21 cellular contexts compared by ENCODE assay signal in the genomic region with DNA sequence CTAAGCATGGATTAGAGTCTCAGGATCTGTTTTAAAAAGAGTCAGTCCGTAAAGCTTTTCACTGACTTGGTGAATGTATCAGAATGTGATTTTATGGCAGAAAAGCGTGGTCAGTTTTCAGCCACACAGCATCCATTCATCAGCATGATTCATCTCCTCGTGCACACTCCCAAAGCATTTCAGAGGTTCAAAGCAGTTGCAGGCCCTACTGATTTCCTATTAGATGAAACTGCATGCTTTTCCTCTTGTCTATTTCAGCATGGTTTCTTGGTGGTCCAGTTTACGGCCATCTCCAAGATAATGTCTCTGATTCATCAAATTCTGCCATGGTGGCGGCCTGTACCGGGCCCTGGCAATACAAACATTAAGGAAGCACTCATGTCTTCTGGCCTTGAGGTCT. TPM values are rescaled to one million over a fixed set of nuclear protein-coding genes. Genes with fewer than 3 reads are reported as not detected.
DNase-seq lines count a peak whose midpoint lies in the region; ATAC-seq and TF ChIP-seq lines count a peak whose summit lies in the region.
"Had no signal": no experiment of that assay in that cellular context is flagged by ENCODE, and none has a peak within 500 bp of the region (broad histone marks: within the 10 kb centered on the region; RNA-seq: fewer than 3 reads in every experiment).

No MANE protein-coding gene starts in this region.

- no peak for TF ChIP-seq EP300 in esophagus muscularis mucosa (IDR thresholded peaks at IDR 0.05)

- H3K4me1 ChIP-seq in lung (ENCODE audit: control insufficient read depth in 2 of 2, insufficient read depth in 2 of 2, low read length in 2 of 2), result no peaks in the 10 kb centered on the region
- H3K4me1 ChIP-seq in esophagus muscularis mucosa, result peaks cover 3 to 7% (median 5%) of the 10 kb centered on the region in 4 donors

- H3K27ac ChIP-seq in lung (ENCODE audit: low read depth in 1 of 2, low read length in 1 of 2), result no peak overlapping the region
- H3K27ac ChIP-seq in esophagus muscularis mucosa (replicated peaks in 1 of 4), result no peak overlapping the region
- H3K27ac ChIP-seq: left ventricle myocardium inferior, ovary had no signal

- intact Hi-C loops in esophagus muscularis mucosa (cut with DNase I), result no loop called here

- no peak overlapping the region for H3K4me3 ChIP-seq in choroid plexus epithelial cell (ENCODE audit: low read depth, low read length)
- no peak overlapping the region for H3K4me3 ChIP-seq in lung
- no peak overlapping the region for H3K4me3 ChIP-seq in esophagus muscularis mucosa
- H3K4me3 ChIP-seq: left ventricle myocardium inferior, ovary, skin epidermis had no signal

- peak; percentile 26 for DNase-seq in AG20443 (ENCODE audit: low spot score)
- peak; percentile 70 for DNase-seq in HT1080 (ENCODE audit: low read depth)
- DNase-seq in choroid plexus epithelial cell (ENCODE audit: low read depth), result peak; percentile 49
- peak; percentile 10 for DNase-seq in lung (ENCODE audit: low spot score)
- no peak for DNase-seq in medulla oblongata (ENCODE audit: extremely low spot score)
- no peak for DNase-seq in DMS79 (lab: John Stamatoyannopoulos, UW)
- no peak for DNase-seq in esophagus muscularis mucosa (ENCODE audit: extremely low spot score)
- DNase-seq in islet precursor cell, result no peak
- DNase-seq: activated CD4-positive, alpha-beta T cell treated with anti-CD3 and anti-CD28 coated beads, Interleukin-2, amount 50 U/mL, for 4 hours; COR-L47; effector CD8-positive, alpha-beta T cell; GDM1; KBM-7; left ventricle myocardium inferior; NCI-H1105; RPMI8226; stimulated activated CD4-positive, alpha-beta T cell treated with anti-CD3 and anti-CD28 coated beads, Interleukin-4, amount 100 ng/mL, for 4 hours; stimulated activated CD8-positive, alpha-beta memory T cell treated with anti-CD3 and anti-CD28 coated beads, Interleukin-4, amount 100 ng/mL, for 48 hours; SW 1271 had no signal

- no peaks in the 10 kb centered on the region for H3K27me3 ChIP-seq in lung (ENCODE audit: control insufficient read depth, insufficient read depth)
- H3K27me3 ChIP-seq in esophagus muscularis mucosa, result no peaks in the 10 kb centered on the region
- H3K27me3 ChIP-seq: ovary had no signal

- no peak for TF ChIP-seq POLR2A in esophagus muscularis mucosa (IDR thresholded peaks at IDR 0.05; ENCODE audit: low read depth)

- 91 to 93% methylated on average over 6 of the region's 6 CpGs for WGBS in lung, 2 donors
- WGBS in esophagus muscularis mucosa, result 91% methylated on average over 6 of the region's 6 CpGs

- TF ChIP-seq CTCF in choroid plexus epithelial cell (conservative IDR thresholded peaks at IDR 0.05; ENCODE audit: low read depth, low read length), result no peak
- no peak for TF ChIP-seq CTCF in lung (IDR thresholded peaks at IDR 0.05; ENCODE audit: control extremely low read depth, extremely low read depth)
- TF ChIP-seq CTCF in esophagus muscularis mucosa (IDR thresholded peaks at IDR 0.05), result no peak

- H3K36me3 ChIP-seq in lung (ENCODE audit: control insufficient read depth in 2 of 2, insufficient read depth in 2 of 2, low read length in 2 of 2) (no peaks in the 10 kb centered on the region), esophagus muscularis mucosa (no peaks in the 10 kb centered on the region)
- H3K36me3 ChIP-seq: left ventricle myocardium inferior, ovary had no signal

- no peak for ATAC-seq in lung (ENCODE audit: insufficient read depth, low FRiP score)

- H3K9me3 ChIP-seq in lung (ENCODE audit: control insufficient read depth in 2 of 2, insufficient read depth in 1 of 2, low read length in 1 of 2) (no peaks in the 10 kb centered on the region), esophagus muscularis mucosa (no peaks in the 10 kb centered on the region)
- H3K9me3 ChIP-seq: left ventricle myocardium inferior, ovary had no signal

RNA-seq across cellular contexts. Expression of a gene that starts 4.8 kb away (rescaled TPM):
- 3.3 and 3.9 TPM in 2 replicates for total RNA-seq in HT1080 (2014; rRNA removed; shearing (Covaris generic))
- 2.6 and 3.7 TPM in 2 replicates for polyA plus RNA-seq in HT1080 (2015; cell fraction: cytosol; rRNA removed)
- 1.0 and 1.4 TPM in 2 replicates for polyA plus RNA-seq in HT1080 (2015; cell fraction: nucleus; rRNA removed)
- total RNA-seq in lung (1 to 10 TPM; 4.4 to 9.8 TPM), esophagus muscularis mucosa (10 to 100 TPM in 2 of 4 donors, 1 to 10 TPM in 2; 5.4 to 11.3 (median 10.4) TPM)
- polyA plus RNA-seq in lung, result 1 to 10 TPM; 1.8 to 1.9 TPM

Comparison
In these comparisons a context has a peak if more than half of its experiments do, and no peak if none do; other contexts are left out.
1. DNase-seq: peak in AG20443 (single experiment), HT1080 (single experiment), choroid plexus epithelial cell (single experiment) and lung (single experiment); none in medulla oblongata (single experiment), DMS79 (single experiment), esophagus muscularis mucosa (single experiment) and islet precursor cell (single experiment).